In the genomic region with DNA sequence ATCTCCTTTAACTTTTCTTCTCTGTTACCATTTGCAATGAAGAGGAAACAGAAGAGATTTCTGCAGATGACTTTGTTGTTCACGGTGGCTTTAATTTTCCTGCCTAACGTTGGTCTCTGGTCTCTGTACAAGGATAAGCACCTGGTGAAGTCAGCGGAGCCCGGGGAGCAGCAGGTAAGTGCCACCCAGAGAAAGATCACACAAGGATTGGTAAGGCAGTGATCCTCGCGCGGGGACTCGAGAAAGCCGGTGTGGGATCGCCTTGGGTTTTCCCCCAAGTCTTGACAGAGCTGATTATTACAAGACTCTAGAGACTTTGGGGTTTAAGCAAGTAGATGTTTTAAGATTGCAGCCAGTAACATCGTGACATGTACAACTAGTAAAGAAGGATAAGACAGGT, we compare ENCODE assay signal across 20 cellular contexts. TPM values are rescaled to one million over a fixed set of nuclear protein-coding genes. Genes with fewer than 3 reads are reported as not detected.
DNase-seq lines count a peak whose midpoint lies in the region; ATAC-seq and TF ChIP-seq lines count a peak whose summit lies in the region.
"Had no signal": no experiment of that assay in that cellular context is flagged by ENCODE, and none has a peak within 500 bp of the region (broad histone marks: within the 10 kb centered on the region; RNA-seq: fewer than 3 reads in every experiment).

No MANE protein-coding gene starts in this region.

- H3K36me3 Mint-ChIP-seq in GM23338 (ENCODE audit: low read depth) (no peaks in the 10 kb centered on the region), activated B cell treated with CpG ODN at 0.5 μM for 24 hours (ENCODE audit: low read depth) (no peaks in the 10 kb centered on the region)
- H3K36me3 Mint-ChIP-seq: CD4-positive, alpha-beta memory T cell had no signal

- no peaks in the 10 kb centered on the region for H3K79me2 ChIP-seq in GM23338 (replicated peaks; ENCODE audit: insufficient read depth)

- H3K4me1 ChIP-seq in GM23338 (ENCODE audit: insufficient read depth) (peaks cover 13% of the 10 kb centered on the region), mesenchymal stem cell (ENCODE audit: control insufficient read depth, insufficient read depth, low read depth, low read length) (peaks cover 17% of the 10 kb centered on the region)
- H3K4me1 ChIP-seq: BE2C had no signal

- no peak overlapping the region for H2AK5ac ChIP-seq in mesenchymal stem cell (ENCODE audit: low read length, severe bottlenecking)

- H3K27me3 Mint-ChIP-seq in GM23338 (ENCODE audit: insufficient read depth, low read depth, poor library complexity): peaks cover 32% of the 10 kb centered on the region
- peaks cover 26% of the 10 kb centered on the region for H3K27me3 Mint-ChIP-seq in activated B cell treated with CpG ODN at 0.5 μM for 24 hours

- POLR2A ChIA-PET in activated B cell treated with CpG ODN at 0.5 μM for 24 hours (lab: Charles Lee): no interaction called here

- H2AFZ ChIP-seq in GM23338: peak overlapping the region; percentile 100
- no peak overlapping the region for H2AFZ ChIP-seq in mesenchymal stem cell (ENCODE audit: low read depth, low read length)

- no peak overlapping the region for H4K8ac ChIP-seq in mesenchymal stem cell (ENCODE audit: low read length)

- H3K14ac ChIP-seq in mesenchymal stem cell (ENCODE audit: low read length in 2 of 2): no peak overlapping the region

- intact Hi-C loops in activated B cell treated with CpG ODN at 0.5 μM for 24 hours (cut with micrococcal nuclease): loop anchor here (5.0 kb wide), 1 partner anchor 187 kb away; no protein-coding TSS in a partner anchor

- DNase-seq in GM23338 (ENCODE audit: low spot score): peak; percentile 28
- no peak for DNase-seq in activated B cell treated with CpG ODN at 0.5 μM for 24 hours
- peak; percentile 2 for DNase-seq in mesenchymal stem cell
- DNase-seq in retina: peak; percentile 29
- no peak for DNase-seq in AG08396 (ENCODE audit: low spot score)
- no peak for DNase-seq in DMS 273 treated with DMSO at 0.1 percent for 48 hours (lab: John Stamatoyannopoulos, UW)
- DNase-seq: ACHN; BE2C; CD4-positive, alpha-beta memory T cell; NCI-H1436; NCI-H2081 treated with DMSO at 0.1 percent for 48 hours; NCI-H2227 treated with DMSO at 0.1 percent for 48 hours; NCI-H526 treated with DMSO at 0.1 percent for 48 hours; PC-3 had no signal

- H3K9me3 ChIP-seq in mesenchymal stem cell (ENCODE audit: control insufficient read depth, low read length): no peaks in the 10 kb centered on the region
- H3K9me3 ChIP-seq: BE2C, HAP-1 had no signal

- H3K9me3 Mint-ChIP-seq in GM23338: peaks cover 5% of the 10 kb centered on the region
- no peaks in the 10 kb centered on the region for H3K9me3 Mint-ChIP-seq in activated B cell treated with CpG ODN at 0.5 μM for 24 hours

- H3K4me3 ChIP-seq in GM23338 (peak overlapping the region; percentile 80), mesenchymal stem cell (ENCODE audit: insufficient read depth in 1 of 2, low read depth in 1 of 2, low read length in 2 of 2) (no peak overlapping the region)
- H3K4me3 ChIP-seq: HAP-1 had no signal

- H3K9me2 ChIP-seq in GM23338 (ENCODE audit: insufficient read depth): no peaks in the 10 kb centered on the region

- H3K27ac ChIP-seq in GM23338 (ENCODE audit: low read depth) (no peak overlapping the region), mesenchymal stem cell (ENCODE audit: low read length, poor library complexity, severe bottlenecking) (no peak overlapping the region)
- H3K27ac ChIP-seq: SK-N-MC had no signal

- no peak overlapping the region for H2BK15ac ChIP-seq in mesenchymal stem cell (ENCODE audit: low read depth, poor library complexity, severe bottlenecking)

- H3K9ac ChIP-seq in mesenchymal stem cell (ENCODE audit: low read length): no peak overlapping the region

- H3K23ac ChIP-seq in mesenchymal stem cell (ENCODE audit: low read length in 2 of 2): no peak overlapping the region

- H2BK5ac ChIP-seq in mesenchymal stem cell (ENCODE audit: low read depth, low read length, poor library complexity, severe bottlenecking): no peak overlapping the region

- H3K4ac ChIP-seq in mesenchymal stem cell (ENCODE audit: low read depth in 1 of 2, low read length in 2 of 2): no peak overlapping the region

- H2BK12ac ChIP-seq in mesenchymal stem cell (ENCODE audit: low read length in 2 of 2): no peak overlapping the region

- H3K36me3 ChIP-seq in GM23338 (ENCODE audit: insufficient read depth) (no peaks in the 10 kb centered on the region), mesenchymal stem cell (ENCODE audit: control insufficient read depth in 1 of 2, insufficient read depth in 2 of 2, low read depth in 1 of 2, low read length in 2 of 2) (no peaks in the 10 kb centered on the region)
- H3K36me3 ChIP-seq: BE2C, HAP-1 had no signal

- no peak overlapping the region for H4K91ac ChIP-seq in mesenchymal stem cell (ENCODE audit: low read length)

- ATAC-seq in GM23338 (no peak), activated B cell treated with CpG ODN at 0.5 μM for 24 hours (ENCODE audit: low read depth) (no peak), GM21390 (IDR thresholded peaks at IDR 0.05; ENCODE audit: unreplicated experiment) (no peak), GM18505 (IDR thresholded peaks at IDR 0.05; ENCODE audit: unreplicated experiment) (no peak)
- ATAC-seq: PC-3 had no signal

- H3K4me3 Mint-ChIP-seq in GM23338 (peak overlapping the region; percentile 90; the same call in 2 of the 3 replicates), activated B cell treated with CpG ODN at 0.5 μM for 24 hours (peak overlapping the region; percentile 25)
- H3K4me3 Mint-ChIP-seq: CD4-positive, alpha-beta memory T cell had no signal

- peaks cover 12% of the 10 kb centered on the region for H3K4me1 Mint-ChIP-seq in GM23338
- peaks cover 31% of the 10 kb centered on the region for H3K4me1 Mint-ChIP-seq in activated B cell treated with CpG ODN at 0.5 μM for 24 hours

- H4K20me1 ChIP-seq in GM23338 (replicated peaks; ENCODE audit: insufficient read depth): no peaks in the 10 kb centered on the region

- H3K27ac Mint-ChIP-seq in GM23338: no peak overlapping the region
- no peak overlapping the region for H3K27ac Mint-ChIP-seq in activated B cell treated with CpG ODN at 0.5 μM for 24 hours
- H3K27ac Mint-ChIP-seq: CD4-positive, alpha-beta memory T cell had no signal

- no peak overlapping the region for H2BK120ac ChIP-seq in mesenchymal stem cell (ENCODE audit: low read depth, low read length)

- CTCF ChIA-PET in activated B cell treated with CpG ODN at 0.5 μM for 24 hours (lab: Charles Lee): no interaction called here

- TF ChIP-seq POLR2A in GM18505 (IDR thresholded peaks at IDR 0.05; ENCODE audit: borderline replicate concordance, extremely low read depth, insufficient read depth, insufficient read length): no peak

- WGBS in mesenchymal stem cell: 46% methylated on average over 11 of the region's 11 CpGs

- peaks cover 59% of the 10 kb centered on the region for H3K27me3 ChIP-seq in GM23338 (ENCODE audit: insufficient read depth)
- peaks cover 15 to 35% of the 10 kb centered on the region in 2 experiments for H3K27me3 ChIP-seq in mesenchymal stem cell (ENCODE audit: control insufficient read depth in 1 of 2, insufficient read depth in 1 of 2, low read length in 2 of 2)

- no peak overlapping the region for H3K18ac ChIP-seq in mesenchymal stem cell (ENCODE audit: low read depth in 1 of 2, low read length in 2 of 2)

- H3K4me2 ChIP-seq in GM23338 (peak overlapping the region; percentile 97), mesenchymal stem cell (ENCODE audit: low read length, poor library complexity, severe bottlenecking) (no peak overlapping the region)

- H3K79me1 ChIP-seq in mesenchymal stem cell (replicated peaks; ENCODE audit: low read length, poor library complexity, severe bottlenecking): no peaks in the 10 kb centered on the region

- peaks cover 5% of the 10 kb centered on the region; the same call in 1 of the 2 replicates for H3F3A ChIP-seq in GM23338 (replicated peaks; ENCODE audit: low read depth)

- TF ChIP-seq CTCF in GM23338 (conservative IDR thresholded peaks at IDR 0.05; ENCODE audit: low read depth in 2 of 2) (no peak), activated B cell treated with CpG ODN at 0.5 μM for 24 hours (IDR thresholded peaks at IDR 0.05) (no peak)

TF ChIP-seq in GM23338, 12 proteins besides CTCF, POLR2A, EP300 and RAD21:
- no peak for TF ChIP-seq JUNB (IDR thresholded peaks at IDR 0.05; ENCODE audit: unreplicated experiment)

RNA-seq across cellular contexts. Expression of gene GALNTL6, which starts 1.3 kb away (rescaled TPM):
- 0.38 TPM in 1 of 2 replicates, not detected in the other for total RNA-seq in GM23338 (2014; rRNA removed; shearing (Covaris generic))
- polyA plus RNA-seq in GM23338 (2016; fragmentation: Nextera tagmentation; extraction: Ambion mirVana): 0.10 and 0.40 TPM in 2 replicates
- total RNA-seq in activated B cell treated with CpG ODN at 0.5 μM for 24 hours: 0.20 and 0.24 TPM in 2 replicates
- 0.66 TPM for polyA plus RNA-seq in mesenchymal stem cell (2013, experiment 1 of 2)
- polyA plus RNA-seq in mesenchymal stem cell (2013, experiment 2 of 2): 0.59 TPM
- total RNA-seq: CD4-positive, alpha-beta memory T cell; Daoy; HT-29; PC-3 had no signal
- polyA plus RNA-seq: CD4-positive, alpha-beta memory T cell had no signal

Comparison
In these comparisons a context has a peak if more than half of its experiments do, and no peak if none do; other contexts are left out.
1. DNase-seq: peak in GM23338 (single experiment), mesenchymal stem cell (single experiment) and retina (single experiment); none in activated B cell treated with CpG ODN at 0.5 μM for 24 hours (single experiment), AG08396 (single experiment) and DMS 273 treated with DMSO at 0.1 percent for 48 hours (single experiment).